In the genomic region with DNA sequence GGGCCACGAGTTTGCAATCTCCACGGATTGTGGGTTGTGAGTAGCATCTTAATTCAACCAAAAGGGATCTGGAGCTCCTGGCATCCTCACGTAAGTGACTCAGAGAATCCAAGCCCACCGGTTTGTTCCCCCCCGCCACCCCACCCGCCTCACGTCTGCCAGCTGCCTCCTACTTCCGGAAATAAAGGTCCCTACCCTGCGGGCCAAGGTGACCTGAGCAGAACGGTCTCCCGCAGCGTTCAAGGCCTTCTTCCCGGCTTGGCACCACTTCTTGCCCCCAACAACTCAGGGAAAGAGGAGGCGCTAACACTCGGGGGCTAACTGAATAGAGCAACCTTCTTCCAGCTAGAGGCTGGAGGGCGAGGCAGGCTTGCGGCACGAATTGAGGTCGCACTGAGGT, we compare ENCODE assay signal across 1 cellular context.
TF ChIP-seq lines count a peak whose summit lies in the region.

No MANE protein-coding gene starts in this region.

TF ChIP-seq in HepG2, 621 proteins besides CTCF, POLR2A, EP300 and RAD21:
- TF ChIP-seq MYNN (CRISPR knock-in tag; IDR thresholded peaks at IDR 0.05; ENCODE audit: low read depth) (no peak), DR1 (CRISPR knock-in tag; IDR thresholded peaks at IDR 0.05) (no peak), ZNF605 (CRISPR knock-in tag; IDR thresholded peaks at IDR 0.05) (no peak), JDP2 (CRISPR knock-in tag; IDR thresholded peaks at IDR 0.05; ENCODE audit: borderline replicate concordance) (no peak), ZFAT (CRISPR knock-in tag; conservative IDR thresholded peaks at IDR 0.05) (no peak), ZNF777 (CRISPR knock-in tag; IDR thresholded peaks at IDR 0.05) (no peak), ATRX (CRISPR knock-in tag; IDR thresholded peaks at IDR 0.05; ENCODE audit: borderline replicate concordance) (no peak), NKX3-1 (CRISPR knock-in tag; IDR thresholded peaks at IDR 0.05) (no peak), ZNF687 (CRISPR knock-in tag; IDR thresholded peaks at IDR 0.05) (0 out of 2 replicates have a peak, but pooled peaks have one; percentile 0)
TF ChIP-seq in HepG2: peak in this region for 1.
